In genomic region chr11:74678041-74678440, GRCh38 we compare ENCODE assay signal across 27 cellular contexts. TPM values are rescaled to one million over a fixed set of nuclear protein-coding genes. Genes with fewer than 3 reads are reported as not detected.
"Had no signal": no experiment of that assay in that cellular context is flagged by ENCODE, and none has a peak within 500 bp of the region (broad histone marks: within the 10 kb centered on the region; RNA-seq: fewer than 3 reads in every experiment).

No MANE protein-coding gene starts in this region.

- H3K4me1 ChIP-seq: left lung had no signal

- DNase-seq: activated B cell treated with CpG ODN at 0.5 μM for 24 hours; activated CD4-positive, alpha-beta T cell treated with anti-CD3 and anti-CD28 coated beads for 48 hours; activated CD8-positive, alpha-beta T cell treated with anti-CD3 and anti-CD28 coated beads for 36 hours; activated effector memory CD4-positive, alpha-beta T cell treated with Interleukin-2 at 50 U/mL for 16 hours; activated naive CD4-positive, alpha-beta T cell treated with anti-CD3 and anti-CD28 coated beads for 36 hours; activated naive CD8-positive, alpha-beta T cell treated with anti-CD3 and anti-CD28 coated beads, Interleukin-2, amount 10 ng/mL, durations not matched to agents 7 days and 5 days; activated T-cell treated with anti-CD3 and anti-CD28 coated beads, Interleukin-2, amount 50 U/mL, for 72 hours; amniotic stem cell; cerebellar nuclear complex; cortex of kidney; foreskin fibroblast; mammary epithelial cell; midbrain; stimulated activated CD4-positive, alpha-beta T cell treated with anti-CD3 and anti-CD28 coated beads, Interleukin-2, amount 100 ng/mL, for 24 hours had no signal

- H3K9me3 Mint-ChIP-seq: activated B cell treated with CpG ODN at 0.5 μM for 24 hours; activated CD8-positive, alpha-beta T cell treated with anti-CD3 and anti-CD28 coated beads for 36 hours; activated naive CD4-positive, alpha-beta T cell treated with anti-CD3 and anti-CD28 coated beads for 36 hours; activated naive CD8-positive, alpha-beta T cell treated with anti-CD3 and anti-CD28 coated beads, Interleukin-2, amount 10 ng/mL, durations not matched to agents 7 days and 5 days; activated T-cell treated with anti-CD3 and anti-CD28 coated beads, Interleukin-2, amount 50 U/mL, for 72 hours; natural killer cell treated with Interleukin-12 subunit alpha and Interleukin-12 subunit beta and Interleukin-15 and Interleukin-18, amount 100 ng/mL, for 72 hours; stimulated activated effector memory CD8-positive, alpha-beta T cell treated with anti-CD3 and anti-CD28 coated beads, Interleukin-12 subunit alpha, Interleukin-12 subunit beta, amount 100 ng/mL, for 72 hours; T-helper 1 cell treated with Interleukin-12 subunit alpha and Interleukin-12 subunit beta and Interleukin-4 antibody, amounts not matched to agents 30 μg/mL and 1 μg/mL, for 36 hours had no signal

- H3K4me3 ChIP-seq: left lung, ovary, prostate gland, skin epidermis, thoracic aorta, upper lobe of left lung had no signal

- H3K4me3 Mint-ChIP-seq: activated B cell treated with CpG ODN at 0.5 μM for 24 hours; activated CD8-positive, alpha-beta T cell treated with anti-CD3 and anti-CD28 coated beads for 36 hours; activated naive CD4-positive, alpha-beta T cell treated with anti-CD3 and anti-CD28 coated beads for 36 hours; activated naive CD8-positive, alpha-beta T cell treated with anti-CD3 and anti-CD28 coated beads, Interleukin-2, amount 10 ng/mL, durations not matched to agents 7 days and 5 days; activated T-cell treated with anti-CD3 and anti-CD28 coated beads, Interleukin-2, amount 50 U/mL, for 72 hours; natural killer cell treated with Interleukin-12 subunit alpha and Interleukin-12 subunit beta and Interleukin-15 and Interleukin-18, amount 100 ng/mL, for 72 hours; stimulated activated effector memory CD8-positive, alpha-beta T cell treated with anti-CD3 and anti-CD28 coated beads, Interleukin-12 subunit alpha, Interleukin-12 subunit beta, amount 100 ng/mL, for 72 hours; T-helper 1 cell treated with Interleukin-12 subunit alpha and Interleukin-12 subunit beta and Interleukin-4 antibody, amounts not matched to agents 30 μg/mL and 1 μg/mL, for 36 hours had no signal

- H3K27me3 ChIP-seq: ovary, upper lobe of left lung had no signal

- H3K36me3 Mint-ChIP-seq: activated naive CD8-positive, alpha-beta T cell treated with anti-CD3 and anti-CD28 coated beads, Interleukin-2, amount 10 ng/mL, durations not matched to agents 7 days and 5 days; natural killer cell treated with Interleukin-12 subunit alpha and Interleukin-12 subunit beta and Interleukin-15 and Interleukin-18, amount 100 ng/mL, for 72 hours; stimulated activated effector memory CD8-positive, alpha-beta T cell treated with anti-CD3 and anti-CD28 coated beads, Interleukin-12 subunit alpha, Interleukin-12 subunit beta, amount 100 ng/mL, for 72 hours had no signal

- H3K4me1 Mint-ChIP-seq: activated B cell treated with CpG ODN at 0.5 μM for 24 hours; stimulated activated effector memory CD8-positive, alpha-beta T cell treated with anti-CD3 and anti-CD28 coated beads, Interleukin-12 subunit alpha, Interleukin-12 subunit beta, amount 100 ng/mL, for 72 hours had no signal

- ATAC-seq: activated CD8-positive, alpha-beta T cell treated with anti-CD3 and anti-CD28 coated beads for 36 hours; activated T-cell treated with anti-CD3 and anti-CD28 coated beads, Interleukin-2, amount 50 U/mL, for 72 hours; left lung; natural killer cell treated with Interleukin-12 subunit alpha and Interleukin-12 subunit beta and Interleukin-15 and Interleukin-18, amount 100 ng/mL, for 72 hours; stimulated activated effector memory CD8-positive, alpha-beta T cell treated with anti-CD3 and anti-CD28 coated beads, Interleukin-12 subunit alpha, Interleukin-12 subunit beta, amount 100 ng/mL, for 72 hours had no signal

- H3K27ac ChIP-seq: left lung, ovary, prostate gland, skin epidermis, thoracic aorta, upper lobe of left lung had no signal

- H3K27ac Mint-ChIP-seq: activated B cell treated with CpG ODN at 0.5 μM for 24 hours; activated CD8-positive, alpha-beta T cell treated with anti-CD3 and anti-CD28 coated beads for 36 hours; activated naive CD4-positive, alpha-beta T cell treated with anti-CD3 and anti-CD28 coated beads for 36 hours; activated naive CD8-positive, alpha-beta T cell treated with anti-CD3 and anti-CD28 coated beads, Interleukin-2, amount 10 ng/mL, durations not matched to agents 7 days and 5 days; activated T-cell treated with anti-CD3 and anti-CD28 coated beads, Interleukin-2, amount 50 U/mL, for 72 hours; natural killer cell treated with Interleukin-12 subunit alpha and Interleukin-12 subunit beta and Interleukin-15 and Interleukin-18, amount 100 ng/mL, for 72 hours; stimulated activated effector memory CD8-positive, alpha-beta T cell treated with anti-CD3 and anti-CD28 coated beads, Interleukin-12 subunit alpha, Interleukin-12 subunit beta, amount 100 ng/mL, for 72 hours; T-helper 1 cell treated with Interleukin-12 subunit alpha and Interleukin-12 subunit beta and Interleukin-4 antibody, amounts not matched to agents 30 μg/mL and 1 μg/mL, for 36 hours had no signal

- H3K9me3 ChIP-seq: left lung, ovary, prostate gland, thoracic aorta, upper lobe of left lung had no signal

- H3K36me3 ChIP-seq: left lung, ovary, prostate gland, thoracic aorta, upper lobe of left lung had no signal

RNA-seq across cellular contexts. Expression of gene CHRDL2, which starts 53.2 kb away (rescaled TPM):
- total RNA-seq: activated B cell treated with CpG ODN at 0.5 μM for 24 hours; activated CD8-positive, alpha-beta T cell treated with anti-CD3 and anti-CD28 coated beads for 36 hours; activated naive CD4-positive, alpha-beta T cell treated with anti-CD3 and anti-CD28 coated beads for 36 hours; activated naive CD8-positive, alpha-beta T cell treated with anti-CD3 and anti-CD28 coated beads, Interleukin-2, amount 10 ng/mL, durations not matched to agents 7 days and 5 days; activated T-cell treated with anti-CD3 and anti-CD28 coated beads, Interleukin-2, amount 50 U/mL, for 72 hours; bronchial epithelial cell; epithelial cell of proximal tubule; fibroblast of lung; kidney epithelial cell; mammary epithelial cell; natural killer cell treated with Interleukin-12 subunit alpha and Interleukin-12 subunit beta and Interleukin-15 and Interleukin-18, amount 100 ng/mL, for 72 hours had no signal
